1 cellular context compared by ENCODE assay signal in the genomic region with DNA sequence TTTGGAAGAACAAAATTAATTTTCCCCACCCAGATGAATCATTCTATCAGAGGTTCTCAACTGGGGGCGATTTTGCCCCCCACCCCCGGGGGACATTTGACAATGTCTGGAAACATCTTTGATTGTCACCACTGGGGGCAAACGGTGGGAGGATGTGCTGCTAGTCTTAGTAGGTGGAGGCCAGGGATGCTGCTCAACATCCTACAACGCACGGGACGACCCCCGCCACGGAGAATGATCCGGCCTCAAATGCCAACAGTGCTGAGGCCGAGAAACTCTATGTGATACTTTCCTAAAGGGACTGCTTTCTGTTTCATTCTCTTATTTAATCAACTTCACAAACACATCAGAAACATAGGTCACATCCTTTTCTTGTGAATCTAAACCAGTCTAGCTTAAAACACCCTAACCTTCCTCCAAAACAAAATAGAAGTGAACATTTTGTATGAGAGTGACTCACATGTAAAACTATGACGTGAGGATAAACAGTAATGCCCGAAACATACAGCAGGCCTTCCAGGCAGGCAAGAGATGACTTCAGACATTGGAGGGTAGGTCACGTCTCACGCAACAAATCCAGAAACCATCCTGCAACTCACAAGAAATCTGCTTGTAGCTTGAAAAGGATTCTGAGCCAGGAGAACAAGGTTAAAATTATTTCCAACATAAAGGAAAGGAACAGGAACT.
TF ChIP-seq lines count a peak whose summit lies in the region.

No MANE protein-coding gene starts in this region.

TF ChIP-seq in WTC11, 78 proteins besides CTCF, POLR2A, EP300 and RAD21 (continued from another document):
- TF ChIP-seq, protein P1, sequence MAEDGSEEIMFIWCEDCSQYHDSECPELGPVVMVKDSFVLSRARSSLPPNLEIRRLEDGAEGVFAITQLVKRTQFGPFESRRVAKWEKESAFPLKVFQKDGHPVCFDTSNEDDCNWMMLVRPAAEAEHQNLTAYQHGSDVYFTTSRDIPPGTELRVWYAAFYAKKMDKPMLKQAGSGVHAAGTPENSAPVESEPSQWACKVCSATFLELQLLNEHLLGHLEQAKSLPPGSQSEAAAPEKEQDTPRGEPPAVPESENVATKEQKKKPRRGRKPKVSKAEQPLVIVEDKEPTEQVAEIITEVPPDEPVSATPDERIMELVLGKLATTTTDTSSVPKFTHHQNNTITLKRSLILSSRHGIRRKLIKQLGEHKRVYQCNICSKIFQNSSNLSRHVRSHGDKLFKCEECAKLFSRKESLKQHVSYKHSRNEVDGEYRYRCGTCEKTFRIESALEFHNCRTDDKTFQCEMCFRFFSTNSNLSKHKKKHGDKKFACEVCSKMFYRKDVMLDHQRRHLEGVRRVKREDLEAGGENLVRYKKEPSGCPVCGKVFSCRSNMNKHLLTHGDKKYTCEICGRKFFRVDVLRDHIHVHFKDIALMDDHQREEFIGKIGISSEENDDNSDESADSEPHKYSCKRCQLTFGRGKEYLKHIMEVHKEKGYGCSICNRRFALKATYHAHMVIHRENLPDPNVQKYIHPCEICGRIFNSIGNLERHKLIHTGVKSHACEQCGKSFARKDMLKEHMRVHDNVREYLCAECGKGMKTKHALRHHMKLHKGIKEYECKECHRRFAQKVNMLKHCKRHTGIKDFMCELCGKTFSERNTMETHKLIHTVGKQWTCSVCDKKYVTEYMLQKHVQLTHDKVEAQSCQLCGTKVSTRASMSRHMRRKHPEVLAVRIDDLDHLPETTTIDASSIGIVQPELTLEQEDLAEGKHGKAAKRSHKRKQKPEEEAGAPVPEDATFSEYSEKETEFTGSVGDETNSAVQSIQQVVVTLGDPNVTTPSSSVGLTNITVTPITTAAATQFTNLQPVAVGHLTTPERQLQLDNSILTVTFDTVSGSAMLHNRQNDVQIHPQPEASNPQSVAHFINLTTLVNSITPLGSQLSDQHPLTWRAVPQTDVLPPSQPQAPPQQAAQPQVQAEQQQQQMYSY (CRISPR knock-in tag; IDR thresholded peaks at IDR 0.05): no peak
- TF ChIP-seq CREB1 (CRISPR knock-in tag; IDR thresholded peaks at IDR 0.05) (no peak), ZNF423 (CRISPR knock-in tag; IDR thresholded peaks at IDR 0.05) (no peak), FOXK1 (CRISPR knock-in tag; IDR thresholded peaks at IDR 0.05) (no peak)
